3 cellular contexts compared by ENCODE assay signal in genomic region chr2:229805559-229805958, GRCh38.
TF ChIP-seq lines count a peak whose summit lies in the region.

No MANE protein-coding gene starts in this region.

TF ChIP-seq in IMR-90, 13 proteins besides CTCF, POLR2A, EP300 and RAD21 (continued from another document):
- TF ChIP-seq, protein P1, sequence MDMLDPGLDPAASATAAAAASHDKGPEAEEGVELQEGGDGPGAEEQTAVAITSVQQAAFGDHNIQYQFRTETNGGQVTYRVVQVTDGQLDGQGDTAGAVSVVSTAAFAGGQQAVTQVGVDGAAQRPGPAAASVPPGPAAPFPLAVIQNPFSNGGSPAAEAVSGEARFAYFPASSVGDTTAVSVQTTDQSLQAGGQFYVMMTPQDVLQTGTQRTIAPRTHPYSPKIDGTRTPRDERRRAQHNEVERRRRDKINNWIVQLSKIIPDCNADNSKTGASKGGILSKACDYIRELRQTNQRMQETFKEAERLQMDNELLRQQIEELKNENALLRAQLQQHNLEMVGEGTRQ (IDR thresholded peaks at IDR 0.05; ENCODE audit: low read depth, low read length) = no peak

TF ChIP-seq in K562, 482 proteins besides CTCF, POLR2A, EP300 and RAD21 (continued from another document):
- TF ChIP-seq NR0B1 (IDR thresholded peaks at IDR 0.05; ENCODE audit: partially characterized antibody) (no peak), ID3 (CRISPR knock-in tag; IDR thresholded peaks at IDR 0.05) (no peak), ID3 (tag; IDR thresholded peaks at IDR 0.05) (no peak), TCF7L2 (IDR thresholded peaks at IDR 0.05; ENCODE audit: low read depth, low read length) (no peak), RBFOX2 (IDR thresholded peaks at IDR 0.05; ENCODE audit: low read depth, low read length) (no peak), STAT5B (CRISPR knock-in tag; IDR thresholded peaks at IDR 0.05) (no peak), TBP (optimal IDR thresholded peaks at IDR 0.05; ENCODE audit: low read depth, low read length) (no peak), ZNF311 (CRISPR knock-in tag; IDR thresholded peaks at IDR 0.05) (no peak), PML (IDR thresholded peaks at IDR 0.05; ENCODE audit: low read length) (no peak), CEBPG (CRISPR knock-in tag; IDR thresholded peaks at IDR 0.05) (no peak), CEBPG (tag; conservative IDR thresholded peaks at IDR 0.05 in 1 of 2, IDR thresholded peaks at IDR 0.05 in 1 of 2) (peak; percentile 33 to 91; a peak in 3 of 4 replicates)

TF ChIP-seq in liver, 16 proteins besides CTCF, POLR2A, EP300 and RAD21 (continued from another document):
- TF ChIP-seq TAF1 (conservative IDR thresholded peaks at IDR 0.05) (no peak), JUND (IDR thresholded peaks at IDR 0.05) (peak in 1 of 2 donors; percentile 45), YY1 (IDR thresholded peaks at IDR 0.05) (peak; percentile 56)
- TF ChIP-seq, protein P2, sequence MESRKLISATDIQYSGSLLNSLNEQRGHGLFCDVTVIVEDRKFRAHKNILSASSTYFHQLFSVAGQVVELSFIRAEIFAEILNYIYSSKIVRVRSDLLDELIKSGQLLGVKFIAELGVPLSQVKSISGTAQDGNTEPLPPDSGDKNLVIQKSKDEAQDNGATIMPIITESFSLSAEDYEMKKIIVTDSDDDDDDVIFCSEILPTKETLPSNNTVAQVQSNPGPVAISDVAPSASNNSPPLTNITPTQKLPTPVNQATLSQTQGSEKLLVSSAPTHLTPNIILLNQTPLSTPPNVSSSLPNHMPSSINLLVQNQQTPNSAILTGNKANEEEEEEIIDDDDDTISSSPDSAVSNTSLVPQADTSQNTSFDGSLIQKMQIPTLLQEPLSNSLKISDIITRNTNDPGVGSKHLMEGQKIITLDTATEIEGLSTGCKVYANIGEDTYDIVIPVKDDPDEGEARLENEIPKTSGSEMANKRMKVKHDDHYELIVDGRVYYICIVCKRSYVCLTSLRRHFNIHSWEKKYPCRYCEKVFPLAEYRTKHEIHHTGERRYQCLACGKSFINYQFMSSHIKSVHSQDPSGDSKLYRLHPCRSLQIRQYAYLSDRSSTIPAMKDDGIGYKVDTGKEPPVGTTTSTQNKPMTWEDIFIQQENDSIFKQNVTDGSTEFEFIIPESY (IDR thresholded peaks at IDR 0.05) = peak; percentile 51
- TF ChIP-seq, protein P3, sequence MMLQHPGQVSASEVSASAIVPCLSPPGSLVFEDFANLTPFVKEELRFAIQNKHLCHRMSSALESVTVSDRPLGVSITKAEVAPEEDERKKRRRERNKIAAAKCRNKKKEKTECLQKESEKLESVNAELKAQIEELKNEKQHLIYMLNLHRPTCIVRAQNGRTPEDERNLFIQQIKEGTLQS (IDR thresholded peaks at IDR 0.05) = peak; percentile 31
- TF ChIP-seq, protein P4, sequence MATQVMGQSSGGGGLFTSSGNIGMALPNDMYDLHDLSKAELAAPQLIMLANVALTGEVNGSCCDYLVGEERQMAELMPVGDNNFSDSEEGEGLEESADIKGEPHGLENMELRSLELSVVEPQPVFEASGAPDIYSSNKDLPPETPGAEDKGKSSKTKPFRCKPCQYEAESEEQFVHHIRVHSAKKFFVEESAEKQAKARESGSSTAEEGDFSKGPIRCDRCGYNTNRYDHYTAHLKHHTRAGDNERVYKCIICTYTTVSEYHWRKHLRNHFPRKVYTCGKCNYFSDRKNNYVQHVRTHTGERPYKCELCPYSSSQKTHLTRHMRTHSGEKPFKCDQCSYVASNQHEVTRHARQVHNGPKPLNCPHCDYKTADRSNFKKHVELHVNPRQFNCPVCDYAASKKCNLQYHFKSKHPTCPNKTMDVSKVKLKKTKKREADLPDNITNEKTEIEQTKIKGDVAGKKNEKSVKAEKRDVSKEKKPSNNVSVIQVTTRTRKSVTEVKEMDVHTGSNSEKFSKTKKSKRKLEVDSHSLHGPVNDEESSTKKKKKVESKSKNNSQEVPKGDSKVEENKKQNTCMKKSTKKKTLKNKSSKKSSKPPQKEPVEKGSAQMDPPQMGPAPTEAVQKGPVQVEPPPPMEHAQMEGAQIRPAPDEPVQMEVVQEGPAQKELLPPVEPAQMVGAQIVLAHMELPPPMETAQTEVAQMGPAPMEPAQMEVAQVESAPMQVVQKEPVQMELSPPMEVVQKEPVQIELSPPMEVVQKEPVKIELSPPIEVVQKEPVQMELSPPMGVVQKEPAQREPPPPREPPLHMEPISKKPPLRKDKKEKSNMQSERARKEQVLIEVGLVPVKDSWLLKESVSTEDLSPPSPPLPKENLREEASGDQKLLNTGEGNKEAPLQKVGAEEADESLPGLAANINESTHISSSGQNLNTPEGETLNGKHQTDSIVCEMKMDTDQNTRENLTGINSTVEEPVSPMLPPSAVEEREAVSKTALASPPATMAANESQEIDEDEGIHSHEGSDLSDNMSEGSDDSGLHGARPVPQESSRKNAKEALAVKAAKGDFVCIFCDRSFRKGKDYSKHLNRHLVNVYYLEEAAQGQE (IDR thresholded peaks at IDR 0.05) = no peak
